20 cellular contexts compared by ENCODE assay signal in genomic region chr20:13338097-13338661, GRCh38.
DNase-seq lines count a peak whose midpoint lies in the region; ATAC-seq and TF ChIP-seq lines count a peak whose summit lies in the region.
"Had no signal": no experiment of that assay in that cellular context is flagged by ENCODE, and none has a peak within 500 bp of the region (broad histone marks: within the 10 kb centered on the region; RNA-seq: fewer than 3 reads in every experiment).

No MANE protein-coding gene starts in this region.

- no peaks in the 10 kb centered on the region for H3K36me3 Mint-ChIP-seq in activated CD8-positive, alpha-beta T cell treated with anti-CD3 and anti-CD28 coated beads for 36 hours (ENCODE audit: low read depth)
- no peaks in the 10 kb centered on the region for H3K36me3 Mint-ChIP-seq in activated CD8-positive, alpha-beta T cell treated with anti-CD3 and anti-CD28 coated beads, Interleukin-2, amount 10 ng/mL, durations not matched to agents 7 days and 5 days (ENCODE audit: low read depth)
- no peaks in the 10 kb centered on the region for H3K36me3 Mint-ChIP-seq in Calu3 (ENCODE audit: insufficient read depth, unreplicated experiment)
- H3K36me3 Mint-ChIP-seq in activated T-helper 17 cell treated with anti-CD3 and anti-CD28 coated beads, Interleukin-2, amount 50 U/mL, for 72 hours (ENCODE audit: low read depth): no peaks in the 10 kb centered on the region
- no peaks in the 10 kb centered on the region for H3K36me3 Mint-ChIP-seq in stimulated activated memory B cell treated with anti-CD40 and anti-IgM and Interleukin-4, amounts not matched to agents 10 μg/mL and 1 μg/mL and 100 μg/mL, for 72 hours
- H3K36me3 Mint-ChIP-seq: CD4-positive, CD25-positive, alpha-beta regulatory T cell had no signal

- intact Hi-C loops in activated CD8-positive, alpha-beta T cell treated with anti-CD3 and anti-CD28 coated beads for 36 hours (cut with micrococcal nuclease): no loop called here
- intact Hi-C loops in Calu3 (cut with micrococcal nuclease; ENCODE audit: unreplicated experiment) (loop anchor here (5.0 kb wide), 1 partner anchor 84 kb away; no protein-coding TSS in a partner anchor), left colon (cut with DNase I, micrococcal nuclease) (no loop called here)

- peaks cover 27% of the 10 kb centered on the region for H3K4me1 Mint-ChIP-seq in activated CD8-positive, alpha-beta T cell treated with anti-CD3 and anti-CD28 coated beads for 36 hours (ENCODE audit: low read depth)
- H3K4me1 Mint-ChIP-seq in activated CD8-positive, alpha-beta T cell treated with anti-CD3 and anti-CD28 coated beads, Interleukin-2, amount 10 ng/mL, durations not matched to agents 7 days and 5 days (ENCODE audit: low read depth): peaks cover 9% of the 10 kb centered on the region
- H3K4me1 Mint-ChIP-seq in Calu3 (ENCODE audit: low read depth, unreplicated experiment): peaks cover 61% of the 10 kb centered on the region
- no peaks in the 10 kb centered on the region for H3K4me1 Mint-ChIP-seq in activated T-helper 17 cell treated with anti-CD3 and anti-CD28 coated beads, Interleukin-2, amount 50 U/mL, for 72 hours
- no peaks in the 10 kb centered on the region for H3K4me1 Mint-ChIP-seq in stimulated activated memory B cell treated with anti-CD40 and anti-IgM and Interleukin-4, amounts not matched to agents 10 μg/mL and 1 μg/mL and 100 μg/mL, for 72 hours
- H3K4me1 Mint-ChIP-seq: CD4-positive, CD25-positive, alpha-beta regulatory T cell had no signal

- peak overlapping the region; percentile 73 for H3K27ac Mint-ChIP-seq in activated CD8-positive, alpha-beta T cell treated with anti-CD3 and anti-CD28 coated beads for 36 hours
- H3K27ac Mint-ChIP-seq in activated CD8-positive, alpha-beta T cell treated with anti-CD3 and anti-CD28 coated beads, Interleukin-2, amount 10 ng/mL, durations not matched to agents 7 days and 5 days: no peak overlapping the region
- peak overlapping the region; percentile 80 for H3K27ac Mint-ChIP-seq in Calu3 (ENCODE audit: unreplicated experiment)
- H3K27ac Mint-ChIP-seq in activated T-helper 17 cell treated with anti-CD3 and anti-CD28 coated beads, Interleukin-2, amount 50 U/mL, for 72 hours: no peak overlapping the region
- peak overlapping the region; percentile 74 for H3K27ac Mint-ChIP-seq in stimulated activated memory B cell treated with anti-CD40 and anti-IgM and Interleukin-4, amounts not matched to agents 10 μg/mL and 1 μg/mL and 100 μg/mL, for 72 hours
- H3K27ac Mint-ChIP-seq: CD4-positive, CD25-positive, alpha-beta regulatory T cell had no signal

- no peaks in the 10 kb centered on the region for H3K9me3 Mint-ChIP-seq in activated CD8-positive, alpha-beta T cell treated with anti-CD3 and anti-CD28 coated beads for 36 hours
- no peaks in the 10 kb centered on the region for H3K9me3 Mint-ChIP-seq in activated CD8-positive, alpha-beta T cell treated with anti-CD3 and anti-CD28 coated beads, Interleukin-2, amount 10 ng/mL, durations not matched to agents 7 days and 5 days (ENCODE audit: insufficient read depth)
- no peaks in the 10 kb centered on the region for H3K9me3 Mint-ChIP-seq in Calu3 (ENCODE audit: low read depth, unreplicated experiment)
- H3K9me3 Mint-ChIP-seq in activated T-helper 17 cell treated with anti-CD3 and anti-CD28 coated beads, Interleukin-2, amount 50 U/mL, for 72 hours: no peaks in the 10 kb centered on the region
- no peaks in the 10 kb centered on the region for H3K9me3 Mint-ChIP-seq in stimulated activated memory B cell treated with anti-CD40 and anti-IgM and Interleukin-4, amounts not matched to agents 10 μg/mL and 1 μg/mL and 100 μg/mL, for 72 hours

- H3K4me3 Mint-ChIP-seq in activated CD8-positive, alpha-beta T cell treated with anti-CD3 and anti-CD28 coated beads for 36 hours: no peak overlapping the region
- no peak overlapping the region for H3K4me3 Mint-ChIP-seq in activated CD8-positive, alpha-beta T cell treated with anti-CD3 and anti-CD28 coated beads, Interleukin-2, amount 10 ng/mL, durations not matched to agents 7 days and 5 days
- H3K4me3 Mint-ChIP-seq in Calu3 (ENCODE audit: low read depth, unreplicated experiment): no peak overlapping the region
- no peak overlapping the region for H3K4me3 Mint-ChIP-seq in activated T-helper 17 cell treated with anti-CD3 and anti-CD28 coated beads, Interleukin-2, amount 50 U/mL, for 72 hours
- no peak overlapping the region for H3K4me3 Mint-ChIP-seq in stimulated activated memory B cell treated with anti-CD40 and anti-IgM and Interleukin-4, amounts not matched to agents 10 μg/mL and 1 μg/mL and 100 μg/mL, for 72 hours
- H3K4me3 Mint-ChIP-seq: CD4-positive, CD25-positive, alpha-beta regulatory T cell had no signal

- BruUV-seq in Calu3 (replicated peaks; lab: Mats Ljungman, UMichigan): no TSS peak

- POLR2A ChIA-PET in activated CD8-positive, alpha-beta T cell treated with anti-CD3 and anti-CD28 coated beads for 36 hours (lab: Charles Lee): interaction anchor here (0.6 kb wide), 1 partner anchor 19 kb away, joined by 3 read pairs; no protein-coding TSS in a partner anchor
- POLR2A ChIA-PET in activated CD8-positive, alpha-beta T cell treated with anti-CD3 and anti-CD28 coated beads, Interleukin-2, amount 10 ng/mL, durations not matched to agents 7 days and 5 days (lab: Charles Lee): no interaction called here

- no peak for TF ChIP-seq CTCF in activated CD8-positive, alpha-beta T cell treated with anti-CD3 and anti-CD28 coated beads for 36 hours (IDR thresholded peaks at IDR 0.05)
- no peak for TF ChIP-seq CTCF in Calu3 (IDR thresholded peaks at IDR 0.05; ENCODE audit: unreplicated experiment)

- DNase-seq in activated CD8-positive, alpha-beta T cell treated with anti-CD3 and anti-CD28 coated beads for 36 hours: peak; percentile 31
- no peak for DNase-seq in activated CD8-positive, alpha-beta T cell treated with anti-CD3 and anti-CD28 coated beads, Interleukin-2, amount 10 ng/mL, durations not matched to agents 7 days and 5 days
- DNase-seq in Calu3 (no peak), NCI-H748 treated with DMSO at 0.1 percent for 48 hours (lab: John Stamatoyannopoulos, UW) (no peak), left colon (no peak), inferior parietal cortex (ENCODE audit: extremely low spot score) (no peak)
- DNase-seq: CD4-positive, CD25-positive, alpha-beta regulatory T cell; DMS 273 treated with DMSO at 0.1 percent for 48 hours; DND-41; IMR-90; NCI-H1092 treated with DMSO at 0.1 percent for 48 hours; NCI-H1436 treated with DMSO at 0.1 percent for 48 hours; NCI-H2029; NCI-H2227 treated with DMSO at 0.1 percent for 48 hours; NCI-H510A; NK-92 treated with Interleukin-12 subunit alpha and Interleukin-12 subunit beta, amount 100 ng/mL, for 24 hours; SIG-M5 had no signal

- CTCF ChIA-PET in activated CD8-positive, alpha-beta T cell treated with anti-CD3 and anti-CD28 coated beads for 36 hours (lab: Charles Lee): no interaction called here
- CTCF ChIA-PET in activated CD8-positive, alpha-beta T cell treated with anti-CD3 and anti-CD28 coated beads, Interleukin-2, amount 10 ng/mL, durations not matched to agents 7 days and 5 days (lab: Charles Lee): no interaction called here
- CTCF ChIA-PET in Calu3 (lab: Charles Lee): no interaction called here

- no peaks in the 10 kb centered on the region for H3K27me3 Mint-ChIP-seq in activated CD8-positive, alpha-beta T cell treated with anti-CD3 and anti-CD28 coated beads for 36 hours
- H3K27me3 Mint-ChIP-seq in activated CD8-positive, alpha-beta T cell treated with anti-CD3 and anti-CD28 coated beads, Interleukin-2, amount 10 ng/mL, durations not matched to agents 7 days and 5 days (ENCODE audit: low read depth): no peaks in the 10 kb centered on the region
- no peaks in the 10 kb centered on the region for H3K27me3 Mint-ChIP-seq in Calu3 (ENCODE audit: unreplicated experiment)
- peaks cover under 1% of the 10 kb centered on the region for H3K27me3 Mint-ChIP-seq in activated T-helper 17 cell treated with anti-CD3 and anti-CD28 coated beads, Interleukin-2, amount 50 U/mL, for 72 hours
- H3K27me3 Mint-ChIP-seq in stimulated activated memory B cell treated with anti-CD40 and anti-IgM and Interleukin-4, amounts not matched to agents 10 μg/mL and 1 μg/mL and 100 μg/mL, for 72 hours: no peaks in the 10 kb centered on the region
- H3K27me3 Mint-ChIP-seq: CD4-positive, CD25-positive, alpha-beta regulatory T cell had no signal

- ATAC-seq in activated CD8-positive, alpha-beta T cell treated with anti-CD3 and anti-CD28 coated beads for 36 hours: peak; percentile 65
- no peak for ATAC-seq in activated CD8-positive, alpha-beta T cell treated with anti-CD3 and anti-CD28 coated beads, Interleukin-2, amount 10 ng/mL, durations not matched to agents 7 days and 5 days
- ATAC-seq in activated T-helper 17 cell treated with anti-CD3 and anti-CD28 coated beads, Interleukin-2, amount 50 U/mL, for 72 hours (replicated peaks): peak; percentile 24
- ATAC-seq in stimulated activated memory B cell treated with anti-CD40 and anti-IgM and Interleukin-4, amounts not matched to agents 10 μg/mL and 1 μg/mL and 100 μg/mL, for 72 hours: no peak
- no peak for ATAC-seq in left colon
- ATAC-seq: HCT116 had no signal

Comparison
In these comparisons a context has a peak if more than half of its experiments do, and no peak if none do; other contexts are left out.
1. ATAC-seq: peak in activated CD8-positive, alpha-beta T cell treated with anti-CD3 and anti-CD28 coated beads for 36 hours (single experiment) and activated T-helper 17 cell treated with anti-CD3 and anti-CD28 coated beads, Interleukin-2, amount 50 U/mL, for 72 hours (single experiment); none in activated CD8-positive, alpha-beta T cell treated with anti-CD3 and anti-CD28 coated beads, Interleukin-2, amount 10 ng/mL, durations not matched to agents 7 days and 5 days (single experiment), stimulated activated memory B cell treated with anti-CD40 and anti-IgM and Interleukin-4, amounts not matched to agents 10 μg/mL and 1 μg/mL and 100 μg/mL, for 72 hours (single experiment) and left colon (single experiment).
2. H3K27ac Mint-ChIP-seq: peak in activated CD8-positive, alpha-beta T cell treated with anti-CD3 and anti-CD28 coated beads for 36 hours (single experiment), Calu3 (single experiment) and stimulated activated memory B cell treated with anti-CD40 and anti-IgM and Interleukin-4, amounts not matched to agents 10 μg/mL and 1 μg/mL and 100 μg/mL, for 72 hours (single experiment); none in activated CD8-positive, alpha-beta T cell treated with anti-CD3 and anti-CD28 coated beads, Interleukin-2, amount 10 ng/mL, durations not matched to agents 7 days and 5 days (single experiment) and activated T-helper 17 cell treated with anti-CD3 and anti-CD28 coated beads, Interleukin-2, amount 50 U/mL, for 72 hours (single experiment).